25 cellular contexts compared by ENCODE assay signal in the genomic region with DNA sequence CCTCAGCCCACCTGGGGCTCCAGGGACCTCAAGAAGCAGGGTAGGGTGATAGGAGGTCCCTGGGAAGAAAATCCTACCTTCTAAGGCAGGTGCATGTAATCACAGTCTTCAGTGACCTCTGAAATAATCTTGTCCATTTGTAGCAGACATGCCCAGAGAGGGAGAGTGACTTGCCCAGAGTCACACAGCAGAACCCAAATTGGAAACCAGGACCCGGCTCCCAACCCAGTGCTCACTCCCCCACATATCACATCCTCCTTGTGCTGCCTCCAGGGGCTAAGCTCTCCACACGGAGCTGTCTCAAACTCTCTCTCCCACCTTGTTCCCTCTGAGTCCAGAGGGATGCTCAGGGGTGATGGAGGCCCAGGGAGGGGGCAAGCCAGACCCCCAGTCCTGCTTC.
"Had no signal": no experiment of that assay in that cellular context is flagged by ENCODE, and none has a peak within 500 bp of the region (broad histone marks: within the 10 kb centered on the region; RNA-seq: fewer than 3 reads in every experiment).

No MANE protein-coding gene starts in this region.

- ATAC-seq: effector memory CD8-positive, alpha-beta T cell; esophagus mucosa; gastrocnemius medialis; heart right ventricle; left cardiac atrium; left lung; left ventricle myocardium superior; lower lobe of right lung; mucosa of descending colon had no signal

- H3K9me3 ChIP-seq: colonic mucosa, esophagus squamous epithelium, gastrocnemius medialis, heart right ventricle, left lung, lower lobe of right lung, mucosa of descending colon had no signal

- H3K27ac ChIP-seq: colonic mucosa, epithelial cell of prostate, esophagus squamous epithelium, gastrocnemius medialis, heart right ventricle, left lung, lower lobe of right lung had no signal

- H3K27me3 ChIP-seq: colonic mucosa had no signal

- FAIRE-seq: endometrium, islet of Langerhans, keratinocyte had no signal

- DNase-seq: colonic mucosa; cortex of kidney; effector CD8-positive, alpha-beta T cell; effector memory CD8-positive, alpha-beta T cell; endodermal cell; erythroblast; esophagus squamous epithelium; foreskin fibroblast; foreskin melanocyte; gastrocnemius medialis; glutamatergic neuron; head of caudate nucleus; heart right ventricle; hippocampal formation; left cardiac atrium; left lung; left ventricle myocardium superior; lower lobe of right lung; mesenchymal stem cell; mucosa of descending colon had no signal

- H3K4me3 ChIP-seq: colonic mucosa, esophagus squamous epithelium, gastrocnemius medialis, heart right ventricle, left lung, lower lobe of right lung, mucosa of descending colon had no signal

- H3K4me1 ChIP-seq: colonic mucosa, gastrocnemius medialis, heart right ventricle, left lung, lower lobe of right lung had no signal

- H3K36me3 ChIP-seq: colonic mucosa, esophagus squamous epithelium, gastrocnemius medialis, heart right ventricle, left lung had no signal
